In the genomic region with DNA sequence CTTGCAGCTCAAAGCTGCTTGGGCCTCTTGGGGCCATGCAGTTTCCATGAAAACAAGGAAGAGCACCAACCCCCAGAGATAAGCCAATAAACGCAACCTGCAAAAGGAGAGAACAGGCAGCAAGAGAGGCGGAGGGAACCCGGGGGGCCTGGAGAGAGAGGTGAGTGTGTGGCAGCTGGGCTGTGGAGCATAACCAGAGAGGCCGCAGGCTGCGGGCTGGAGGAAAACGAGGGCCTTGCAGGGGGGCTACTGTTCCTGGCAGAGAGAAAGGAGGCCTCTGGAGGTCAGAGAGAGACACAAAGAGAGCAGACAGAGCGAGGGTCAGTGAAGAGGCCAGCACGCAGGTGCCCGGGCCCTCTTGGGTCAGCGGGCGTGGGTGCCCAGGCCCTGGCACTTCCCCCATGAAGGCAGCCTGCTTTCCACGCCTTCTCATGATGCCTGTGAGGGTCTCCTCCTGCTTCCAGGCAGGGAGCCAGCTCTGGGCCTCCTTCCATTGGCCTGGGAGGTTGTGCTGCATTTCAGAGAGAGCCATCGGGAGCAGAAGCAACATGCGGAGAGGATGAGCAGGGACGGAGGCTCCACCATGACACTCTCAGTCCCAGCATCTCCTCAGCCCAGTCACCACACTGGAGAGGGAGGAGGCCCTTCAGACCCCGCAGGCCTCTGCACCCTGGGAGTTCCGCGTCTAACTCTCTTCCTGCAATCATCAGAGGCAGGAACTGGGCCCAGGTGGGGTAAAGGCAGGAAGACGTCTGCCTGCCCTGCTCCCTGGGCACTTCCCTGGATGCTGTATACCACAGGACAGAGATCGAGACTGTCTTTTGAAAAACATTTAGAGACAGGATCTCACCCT, we compare ENCODE assay signal across 8 cellular contexts. TPM values are rescaled to one million over a fixed set of nuclear protein-coding genes. Genes with fewer than 3 reads are reported as not detected.
A peak's percentile ranks its signal among the peaks of the same experiment; 100 is the strongest.
DNase-seq lines count a peak whose midpoint lies in the region; TF ChIP-seq lines count a peak whose summit lies in the region.
"Not testable (repeated sequence)": the region's sequence is repeated elsewhere in the genome, so short reads cannot be mapped to it uniquely, and the experiment has no call there.

No MANE protein-coding gene starts in this region.

- peak overlapping the region; percentile 61 for H3K9ac ChIP-seq in SK-N-SH
- not testable (repeated sequence) for H3K9ac ChIP-seq in endodermal cell (ENCODE audit: extremely low read depth, low read length, poor library complexity, severe bottlenecking)

- intact Hi-C loops in vagina (cut with DNase I), result not testable (repeated sequence)

- H3F3A ChIP-seq in SK-N-SH (replicated peaks; ENCODE audit: insufficient read depth), result not testable (repeated sequence)

- not testable (repeated sequence) for TF ChIP-seq RAD21 in SK-N-SH (IDR thresholded peaks at IDR 0.05; ENCODE audit: low read length)

- not testable (repeated sequence) for H2AFZ ChIP-seq in SK-N-SH (ENCODE audit: low read depth)

- 81% methylated on average over 20 of the region's 20 CpGs for WGBS in SK-N-SH (ENCODE audit: low lambda C conversion rate)
- 43 to 69% methylated on average over 1 to 19 of the region's 20 CpGs for WGBS in endodermal cell (ENCODE audit: insufficient coverage in 1 of 2, insufficient read length in 1 of 2), 2 experiments

- not testable (repeated sequence) for H3K27me3 Mint-ChIP-seq in endodermal cell (ENCODE audit: insufficient read depth)

- POLR2A ChIA-PET in SK-N-SH (lab: Yijun Ruan, JAX), result not testable (repeated sequence)

- not testable (repeated sequence) for H3K36me3 Mint-ChIP-seq in endodermal cell (ENCODE audit: low read depth)

- not testable (repeated sequence) for TF ChIP-seq EP300 in SK-N-SH (IDR thresholded peaks at IDR 0.05; ENCODE audit: borderline replicate concordance in 1 of 2, low read depth in 1 of 2, low read length in 1 of 2)

- peak overlapping the region; percentile 95 for H3K4me3 Mint-ChIP-seq in endodermal cell

- H3K36me3 ChIP-seq in MG63, result peaks cover 14% of the 10 kb centered on the region
- H3K36me3 ChIP-seq in SK-N-SH (replicated peaks in 1 of 2; ENCODE audit: control insufficient read depth in 1 of 2, insufficient read depth in 2 of 2, low read length in 1 of 2); endodermal cell (ENCODE audit: control insufficient read depth, insufficient read depth, low read length); vagina: not testable (repeated sequence)

- H3K9me2 ChIP-seq in SK-N-SH, result not testable (repeated sequence)

- TF ChIP-seq CTCF in SK-N-SH (IDR thresholded peaks at IDR 0.05); endodermal cell (conservative IDR thresholded peaks at IDR 0.05); retinal pigment epithelial cell (conservative IDR thresholded peaks at IDR 0.05; ENCODE audit: low read depth, low read length); vagina (IDR thresholded peaks at IDR 0.05): not testable (repeated sequence)

- H4K20me1 ChIP-seq in SK-N-SH (ENCODE audit: insufficient read depth), result not testable (repeated sequence)

- H3K4me1 ChIP-seq in SK-N-SH (ENCODE audit: control insufficient read depth in 1 of 2, insufficient read depth in 2 of 2, low read depth in 1 of 2, low read length in 1 of 2), result peaks cover 6 to 15% of the 10 kb centered on the region in 2 experiments; a peak in 2 of 4 replicates
- H3K4me1 ChIP-seq in endodermal cell (ENCODE audit: control insufficient read depth, insufficient read depth, low read length), result not testable (repeated sequence)
- H3K4me1 ChIP-seq in vagina, result peaks cover 38% of the 10 kb centered on the region

- peaks cover 15% of the 10 kb centered on the region for H3K4me1 Mint-ChIP-seq in endodermal cell

- DNase-seq in GM03348 (ENCODE audit: low spot score) (peak; percentile 19), MG63 (peak; percentile 17), SK-N-SH (peak; percentile 36), endodermal cell (peak; percentile 57), left kidney (ENCODE audit: low read depth, low spot score) (peak; percentile 74)
- peak; percentile 25 for DNase-seq in activated effector memory CD4-positive, alpha-beta T cell treated with Interleukin-2 at 50 U/mL for 16 hours
- DNase-seq in retinal pigment epithelial cell (ENCODE audit: low read depth); vagina (ENCODE audit: extremely low spot score in 2 of 2): not testable (repeated sequence)

- peak overlapping the region; percentile 70 for H3K4me2 ChIP-seq in SK-N-SH

- H3K9me3 ChIP-seq in MG63; SK-N-SH; endodermal cell (ENCODE audit: control insufficient read depth, low read length); vagina: not testable (repeated sequence)

- not testable (repeated sequence) for H3K27me3 ChIP-seq in MG63; SK-N-SH (ENCODE audit: insufficient read depth); endodermal cell (ENCODE audit: control insufficient read depth, insufficient read depth, low read length, poor library complexity, severe bottlenecking); vagina

- TF ChIP-seq POLR2A in vagina (IDR thresholded peaks at IDR 0.05), result not testable (repeated sequence)

- CTCF ChIA-PET in SK-N-SH (lab: Yijun Ruan, JAX), result interaction anchor here (2.8 kb wide), 1 partner anchor 77 kb away, joined by 18 read pairs; no protein-coding TSS in a partner anchor

- not testable (repeated sequence) for H3K9me3 Mint-ChIP-seq in endodermal cell

- H3K27ac Mint-ChIP-seq in endodermal cell, result not testable (repeated sequence)

- peaks cover 45% of the 10 kb centered on the region for H3K79me2 ChIP-seq in SK-N-SH (ENCODE audit: insufficient read depth)

- H3K27ac ChIP-seq in SK-N-SH (ENCODE audit: low read depth in 2 of 2, low read length in 1 of 2) (peak overlapping the region in 1 of 2 experiments; percentile 75; a peak in 2 of 4 replicates), vagina (peak overlapping the region; percentile 5)
- H3K27ac ChIP-seq in endodermal cell (ENCODE audit: low read depth, low read length), result not testable (repeated sequence)

- H3K4me3 ChIP-seq in MG63 (peak overlapping the region; percentile 95), SK-N-SH (ENCODE audit: low read depth in 2 of 2, low read length in 1 of 2) (peak overlapping the region; percentile 37 to 49; a peak in 3 of 4 replicates), endodermal cell (ENCODE audit: low read length) (peak overlapping the region; percentile 77), retinal pigment epithelial cell (ENCODE audit: low read length) (peak overlapping the region; percentile 51), vagina (peak overlapping the region; percentile 73 to 83)

RNA-seq across cellular contexts. Expression of a gene that starts 1.4 kb away (rescaled TPM):
- total RNA-seq in MG63 (2014; rRNA removed; shearing (Covaris generic); ENCODE audit: low replicate concordance), result 149 and 245 TPM in 2 replicates
- polyA plus RNA-seq in SK-N-SH (2012; rRNA removed), result 48.0 and 61.9 TPM in 2 replicates
- polyA plus RNA-seq in SK-N-SH (2012; cell fraction: cytosol; rRNA removed), result 58.0 and 60.3 TPM in 2 replicates
- 20.2 and 24.6 TPM in 2 replicates for polyA plus RNA-seq in SK-N-SH (2012; cell fraction: nucleus; rRNA removed)
- 100 to 1,000 TPM; 133 to 144 TPM for total RNA-seq in endodermal cell
- 105 TPM for polyA plus RNA-seq in endodermal cell (2013, experiment 1 of 2)
- polyA plus RNA-seq in endodermal cell (2013, experiment 2 of 2), result 98.1 TPM
- 140 TPM for total RNA-seq in vagina

RNA-seq across cellular contexts. Expression of a gene that starts 14.9 kb away (rescaled TPM):
- not detected in 2 replicates for total RNA-seq in MG63 (2014; rRNA removed; shearing (Covaris generic); ENCODE audit: low replicate concordance)
- not detected in 2 replicates for polyA plus RNA-seq in SK-N-SH (2012; rRNA removed)
- polyA plus RNA-seq in SK-N-SH (2012; cell fraction: cytosol; rRNA removed), result not detected in 2 replicates
- not detected in 2 replicates for polyA plus RNA-seq in SK-N-SH (2012; cell fraction: nucleus; rRNA removed)
- not detected for total RNA-seq in endodermal cell
- polyA plus RNA-seq in endodermal cell (2013, experiment 1 of 2), result not detected
- polyA plus RNA-seq in endodermal cell (2013, experiment 2 of 2), result not detected
- total RNA-seq in vagina, result 0.74 TPM

RNA-seq across cellular contexts. Expression of a gene that starts 36.8 kb away (rescaled TPM):
- total RNA-seq in MG63 (2014; rRNA removed; shearing (Covaris generic); ENCODE audit: low replicate concordance), result 2.7 and 6.5 TPM in 2 replicates
- polyA plus RNA-seq in SK-N-SH (2012; rRNA removed), result 16.6 and 21.3 TPM in 2 replicates
- polyA plus RNA-seq in SK-N-SH (2012; cell fraction: cytosol; rRNA removed), result 9.8 and 12.4 TPM in 2 replicates
- polyA plus RNA-seq in SK-N-SH (2012; cell fraction: nucleus; rRNA removed), result 71.8 and 105 TPM in 2 replicates
- total RNA-seq in endodermal cell, result 10 to 100 TPM; 17.3 to 29.9 TPM
- 42.5 TPM for polyA plus RNA-seq in endodermal cell (2013, experiment 1 of 2)
- 46.0 TPM for polyA plus RNA-seq in endodermal cell (2013, experiment 2 of 2)
- total RNA-seq in vagina, result 10.8 TPM

Comparison
In these comparisons a context has a peak if more than half of its experiments do, and no peak if none do; other contexts are left out.
1. H3K4me3 ChIP-seq: peak in every context shown above with its lines; median percentile 95 in MG63; 78 in vagina; 77 in endodermal cell; 51 in retinal pigment epithelial cell; 43 in SK-N-SH.